ENCODE assay signal across 8 cellular contexts in the genomic region with DNA sequence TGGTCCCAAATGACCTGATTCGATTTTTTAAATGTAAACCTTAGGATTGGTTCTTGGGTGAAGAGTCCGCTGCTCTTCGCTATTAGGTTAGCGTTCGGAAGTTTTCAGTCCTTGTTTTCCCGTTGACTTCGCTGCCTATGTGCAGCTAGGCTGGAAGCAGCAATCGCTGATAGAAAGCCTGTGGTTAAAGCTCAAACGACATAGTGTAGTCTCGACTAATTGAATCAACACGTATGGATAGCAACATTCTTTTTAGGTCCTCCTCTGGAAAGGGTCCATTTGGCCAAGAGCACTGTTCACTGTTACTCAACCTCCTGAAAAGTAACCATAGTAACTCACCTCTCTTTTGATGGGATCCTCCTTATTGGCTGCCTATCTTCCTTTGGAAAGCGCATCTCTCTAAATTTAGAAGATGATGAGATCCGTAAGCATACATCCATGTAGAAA.
A peak's percentile ranks its signal among the peaks of the same experiment; 100 is the strongest.
DNase-seq lines count a peak whose midpoint lies in the region; ATAC-seq and TF ChIP-seq lines count a peak whose summit lies in the region.

No MANE protein-coding gene starts in this region.

- DNase-seq in NCI-H1694 treated with DMSO at 0.1 percent for 48 hours (lab: John Stamatoyannopoulos, UW) (peak; percentile 42), NCI-H1694 (lab: John Stamatoyannopoulos, UW) (no peak), Peyer's patch (no peak), right cardiac atrium (no peak), smooth muscle cell (lab: John Stamatoyannopoulos, UW; ENCODE audit: unreplicated experiment) (no peak), foreskin keratinocyte (no peak)

- intact Hi-C loops in right cardiac atrium (cut with DNase I): no loop called here

- H4K20me1 ChIP-seq in smooth muscle cell (ENCODE audit: low read depth): no peaks in the 10 kb centered on the region

- no peak overlapping the region for H2AFZ ChIP-seq in smooth muscle cell (ENCODE audit: low read depth)

- H3K27ac ChIP-seq in Peyer's patch (no peak overlapping the region), right cardiac atrium (ENCODE audit: low read length) (no peak overlapping the region), smooth muscle cell (ENCODE audit: low read depth) (no peak overlapping the region), foreskin keratinocyte (no peak overlapping the region)

- H3K4me2 ChIP-seq in smooth muscle cell: peak overlapping the region; percentile 85

- H3K9me3 ChIP-seq in Peyer's patch: no peaks in the 10 kb centered on the region
- H3K9me3 ChIP-seq in right cardiac atrium (ENCODE audit: control insufficient read depth, low read length): no peaks in the 10 kb centered on the region
- no peaks in the 10 kb centered on the region for H3K9me3 ChIP-seq in smooth muscle cell (replicated peaks; ENCODE audit: low read depth)

- ATAC-seq in right cardiac atrium (peak; percentile 9 to 30), foreskin keratinocyte (no peak), GM21447 (IDR thresholded peaks at IDR 0.05; ENCODE audit: unreplicated experiment) (no peak), HG02588 (IDR thresholded peaks at IDR 0.05; ENCODE audit: unreplicated experiment) (no peak)

- H3K79me2 ChIP-seq in smooth muscle cell (ENCODE audit: low read depth): no peaks in the 10 kb centered on the region

- H3K4me1 ChIP-seq in Peyer's patch (peaks cover 0 to 8% (median 4%) of the 10 kb centered on the region in 4 donors), right cardiac atrium (ENCODE audit: control insufficient read depth, insufficient read depth, low read length) (no peaks in the 10 kb centered on the region), smooth muscle cell (ENCODE audit: low read depth) (no peaks in the 10 kb centered on the region), foreskin keratinocyte (no peaks in the 10 kb centered on the region)

- TF ChIP-seq POLR2A in Peyer's patch (IDR thresholded peaks at IDR 0.05): no peak

- TF ChIP-seq CTCF in Peyer's patch (IDR thresholded peaks at IDR 0.05) (no peak), smooth muscle cell (IDR thresholded peaks at IDR 0.05; ENCODE audit: borderline replicate concordance, insufficient read depth, poor library complexity, severe bottlenecking) (no peak), foreskin keratinocyte (conservative IDR thresholded peaks at IDR 0.05) (no peak)

- no peak overlapping the region for H3K9ac ChIP-seq in smooth muscle cell (ENCODE audit: low read depth)

- no peaks in the 10 kb centered on the region for H3K36me3 ChIP-seq in Peyer's patch
- H3K36me3 ChIP-seq in smooth muscle cell (ENCODE audit: low read depth): no peaks in the 10 kb centered on the region

- H3K27me3 ChIP-seq in Peyer's patch: no peaks in the 10 kb centered on the region
- H3K27me3 ChIP-seq in right cardiac atrium (ENCODE audit: control insufficient read depth, insufficient read depth): no peaks in the 10 kb centered on the region
- H3K27me3 ChIP-seq in smooth muscle cell (ENCODE audit: low read depth): peaks cover 100% of the 10 kb centered on the region
- H3K27me3 ChIP-seq in foreskin keratinocyte: peaks cover 96% of the 10 kb centered on the region

- no peaks in the 10 kb centered on the region for H3F3A ChIP-seq in smooth muscle cell (ENCODE audit: low read depth)

- WGBS in right cardiac atrium: 9% methylated on average over 13 of the region's 13 CpGs
- WGBS in smooth muscle cell (ENCODE audit: low lambda C conversion rate): 35% methylated on average over 13 of the region's 13 CpGs

- H3K4me3 ChIP-seq in Peyer's patch (peak overlapping the region; percentile 19 to 42 (median 22)), right cardiac atrium (ENCODE audit: low read length) (peak overlapping the region; percentile 36), smooth muscle cell (peak overlapping the region; percentile 44)

Comparison
In these comparisons a context has a peak if more than half of its experiments do, and no peak if none do; other contexts are left out.
1. ATAC-seq: peak in right cardiac atrium (2 of 2); none in foreskin keratinocyte (single experiment), GM21447 (single experiment) and HG02588 (single experiment).
2. Peak in every context shown above with its lines, with median percentiles within 50 percentile points of each other: H3K4me3 ChIP-seq.